21 cellular contexts compared by ENCODE assay signal in genomic region chrX:130669233-130669632, GRCh38.
A peak's percentile ranks its signal among the peaks of the same experiment; 100 is the strongest.
DNase-seq lines count a peak whose midpoint lies in the region; ATAC-seq and TF ChIP-seq lines count a peak whose summit lies in the region.
"Had no signal": no experiment of that assay in that cellular context is flagged by ENCODE, and none has a peak within 500 bp of the region (broad histone marks: within the 10 kb centered on the region; RNA-seq: fewer than 3 reads in every experiment).

No MANE protein-coding gene starts in this region.

- no peak for ATAC-seq in left lung
- ATAC-seq: Panc1 had no signal

- TF ChIP-seq CTCF in choroid plexus epithelial cell (conservative IDR thresholded peaks at IDR 0.05; ENCODE audit: low read depth, low read length) = no peak
- no peak for TF ChIP-seq CTCF in neural crest cell (conservative IDR thresholded peaks at IDR 0.05)
- TF ChIP-seq CTCF in ovary (IDR thresholded peaks at IDR 0.05) = no peak
- TF ChIP-seq CTCF in left ventricle myocardium inferior (IDR thresholded peaks at IDR 0.05; ENCODE audit: borderline replicate concordance) = no peak
- no peak for TF ChIP-seq CTCF in left lung (IDR thresholded peaks at IDR 0.05)

- H3K4me1 Mint-ChIP-seq in neural crest cell = no peaks in the 10 kb centered on the region
- H3K4me1 Mint-ChIP-seq: B cell had no signal

- H3K4me3 ChIP-seq in choroid plexus epithelial cell (ENCODE audit: low read depth, low read length) (no peak overlapping the region), ovary (no peak overlapping the region), left ventricle myocardium inferior (no peak overlapping the region), left lung (no peak overlapping the region)
- H3K4me3 ChIP-seq: skin epidermis, vagina had no signal

- WGBS in ovary, 3 donors = 23 to 36% (median 34%) methylated on average over 1 of the region's 1 CpG

- TF ChIP-seq POLR2A in ovary (IDR thresholded peaks at IDR 0.05) = no peak

- no peaks in the 10 kb centered on the region for H3K27me3 Mint-ChIP-seq in neural crest cell (ENCODE audit: low read depth)
- H3K27me3 Mint-ChIP-seq: activated CD4-positive, alpha-beta T cell treated with anti-CD3 and anti-CD28 coated beads, Interleukin-2, amount 10 ng/mL, durations not matched to agents 24 days and 14 days; B cell had no signal

- intact Hi-C loops in ovary (cut with DNase I) = no loop called here
- intact Hi-C loops in left ventricle myocardium inferior (cut with micrococcal nuclease) = no loop called here
- intact Hi-C loops in left lung (cut with DNase I) = no loop called here

- no peak overlapping the region for H3K27ac ChIP-seq in ovary
- H3K27ac ChIP-seq in left ventricle myocardium inferior (replicated peaks) = no peak overlapping the region
- no peak overlapping the region for H3K27ac ChIP-seq in left lung
- H3K27ac ChIP-seq: parathyroid adenoma, skin epidermis, vagina had no signal

- H3K27ac Mint-ChIP-seq in neural crest cell (ENCODE audit: unreplicated experiment) = peak overlapping the region; percentile 15
- H3K27ac Mint-ChIP-seq: activated CD4-positive, alpha-beta T cell treated with anti-CD3 and anti-CD28 coated beads, Interleukin-2, amount 10 ng/mL, durations not matched to agents 24 days and 14 days; B cell had no signal

- DNase-seq in AG20443 (ENCODE audit: low spot score) (peak; percentile 7), HT1080 (ENCODE audit: low read depth) (peak; percentile 56), choroid plexus epithelial cell (ENCODE audit: low read depth) (peak; percentile 59), neural crest cell (ENCODE audit: low read depth, low spot score) (no peak), ovary (no peak), SW480 (ENCODE audit: low spot score) (no peak), left ventricle myocardium inferior (no peak), left lung (no peak)
- DNase-seq: activated CD4-positive, alpha-beta T cell treated with anti-CD3 and anti-CD28 coated beads, Interleukin-2, amount 10 ng/mL, durations not matched to agents 24 days and 14 days; activated gamma-delta T cell; amygdala; GDM1; NCI-H1417 treated with DMSO at 0.1 percent for 48 hours; NCI-H2171 treated with DMSO at 0.1 percent for 48 hours; NCI-H774; stimulated activated CD4-positive, alpha-beta T cell treated with anti-CD3 and anti-CD28 coated beads, Interleukin-4, amount 100 ng/mL, for 4 hours had no signal

- H3K36me3 Mint-ChIP-seq in neural crest cell (ENCODE audit: low read depth) = peaks cover 25% of the 10 kb centered on the region

- H3K27me3 ChIP-seq in ovary (no peaks in the 10 kb centered on the region), left ventricle myocardium inferior (ENCODE audit: low read depth) (no peaks in the 10 kb centered on the region), left lung (no peaks in the 10 kb centered on the region)
- H3K27me3 ChIP-seq: vagina had no signal

- TF ChIP-seq EP300 in ovary (IDR thresholded peaks at IDR 0.05) = no peak

- H3K4me3 Mint-ChIP-seq in neural crest cell = no peak overlapping the region
- H3K4me3 Mint-ChIP-seq: activated CD4-positive, alpha-beta T cell treated with anti-CD3 and anti-CD28 coated beads, Interleukin-2, amount 10 ng/mL, durations not matched to agents 24 days and 14 days; B cell had no signal

- H3K4me1 ChIP-seq in ovary (ENCODE audit: insufficient read depth) (no peaks in the 10 kb centered on the region), left ventricle myocardium inferior (no peaks in the 10 kb centered on the region), left lung (no peaks in the 10 kb centered on the region)
- H3K4me1 ChIP-seq: parathyroid adenoma, vagina had no signal

- H3K9me3 Mint-ChIP-seq in neural crest cell = no peaks in the 10 kb centered on the region

- no peaks in the 10 kb centered on the region for H3K36me3 ChIP-seq in ovary
- H3K36me3 ChIP-seq in left ventricle myocardium inferior = peaks cover 40% of the 10 kb centered on the region
- H3K36me3 ChIP-seq in left lung = peaks cover 0 to 15% of the 10 kb centered on the region in 2 donors
- H3K36me3 ChIP-seq: vagina had no signal

- H3K9me3 ChIP-seq in ovary = no peaks in the 10 kb centered on the region
- peaks cover 9% of the 10 kb centered on the region for H3K9me3 ChIP-seq in left ventricle myocardium inferior (replicated peaks)
- peaks cover 0 to 3% of the 10 kb centered on the region in 2 donors for H3K9me3 ChIP-seq in left lung
- H3K9me3 ChIP-seq: vagina had no signal

Comparison
In these comparisons a context has a peak if more than half of its experiments do, and no peak if none do; other contexts are left out.
1. DNase-seq: peak in AG20443 (single experiment), HT1080 (single experiment) and choroid plexus epithelial cell (single experiment); none in neural crest cell (single experiment), ovary (0 of 5), SW480 (single experiment), left ventricle myocardium inferior (single experiment) and left lung (0 of 2).